In genomic region chr2:64015898-64016297, GRCh38 we compare ENCODE assay signal across 1 cellular context.
TF ChIP-seq lines count a peak whose summit lies in the region.

No MANE protein-coding gene starts in this region.

TF ChIP-seq in A549, 52 proteins besides CTCF, POLR2A, EP300 and RAD21 (continued from another document):
- TF ChIP-seq HOXB13 (CRISPR knock-in tag; IDR thresholded peaks at IDR 0.05; ENCODE audit: low read depth) (no peak), ZSCAN20 (CRISPR knock-in tag; IDR thresholded peaks at IDR 0.05) (no peak), MYC (IDR thresholded peaks at IDR 0.05; ENCODE audit: borderline replicate concordance, low read length) (no peak), KDM5A (IDR thresholded peaks at IDR 0.05) (no peak), RNF2 (IDR thresholded peaks at IDR 0.05; ENCODE audit: borderline replicate concordance, low read depth) (no peak)
